In genomic region chr4:168449740-168450442, GRCh38 we compare ENCODE assay signal across 11 cellular contexts. TPM values are rescaled to one million over a fixed set of nuclear protein-coding genes. Genes with fewer than 3 reads are reported as not detected.
DNase-seq lines count a peak whose midpoint lies in the region; FAIRE-seq lines count a peak whose summit lies in the region.
"Had no signal": no experiment of that assay in that cellular context is flagged by ENCODE, and none has a peak within 500 bp of the region (broad histone marks: within the 10 kb centered on the region; RNA-seq: fewer than 3 reads in every experiment).

No MANE protein-coding gene starts in this region.

- DNase-seq in CD1c-positive myeloid dendritic cell (ENCODE audit: extremely low spot score), result peak; percentile 12
- DNase-seq in HTR-8/SVneo (ENCODE audit: insufficient read length, low spot score), result no peak
- DNase-seq in amniotic epithelial cell (ENCODE audit: low read depth), result peak; percentile 76
- peak; percentile 65 for DNase-seq in kidney tubule cell (ENCODE audit: low spot score)
- no peak for DNase-seq in iPS-NIHi11 (ENCODE audit: low spot score)
- DNase-seq in HT-29 (ENCODE audit: low spot score), result no peak
- DNase-seq in ureter (ENCODE audit: low spot score), result no peak
- no peak for DNase-seq in C1 segment of cervical spinal cord (lab: John Stamatoyannopoulos, UW)
- DNase-seq: caudate nucleus, left cardiac atrium, NCI-H446 treated with DMSO at 0.1 percent for 48 hours had no signal

- peak; percentile 94 for FAIRE-seq in HTR-8/SVneo (lab: Jason Lieb, UNC)

RNA-seq across cellular contexts. Expression of gene DDX60L, which starts 30.4 kb away (rescaled TPM):
- 1.9 and 5.0 TPM in 2 replicates for total RNA-seq in HT-29 (2014; rRNA removed; shearing (Covaris generic))
- 16.3 TPM for total RNA-seq in ureter

RNA-seq across cellular contexts. Expression of gene PALLD, which starts 47.0 kb away (rescaled TPM):
- 1.3 and 2.5 TPM in 2 replicates for total RNA-seq in HT-29 (2014; rRNA removed; shearing (Covaris generic))
- total RNA-seq in ureter, result 239 TPM

Comparison
In these comparisons a context has a peak if more than half of its experiments do, and no peak if none do; other contexts are left out.
1. DNase-seq: peak in CD1c-positive myeloid dendritic cell (single experiment), amniotic epithelial cell (single experiment) and kidney tubule cell (single experiment); none in HTR-8/SVneo (single experiment), iPS-NIHi11 (single experiment), HT-29 (single experiment), ureter (single experiment) and C1 segment of cervical spinal cord (0 of 14).
2. RNA of gene PALLD, which starts 47.0 kb away (total RNA-seq): 239 TPM in ureter (single experiment); 1.3 to 2.5 TPM in HT-29; every median in the first group is over 10 times any median in the second.